ENCODE assay signal across 1 cellular context in genomic region chr12:49188205-49188915, GRCh38.
A peak's percentile ranks its signal among the peaks of the same experiment; 100 is the strongest.
TF ChIP-seq lines count a peak whose summit lies in the region.

No MANE protein-coding gene starts in this region.

TF ChIP-seq in H1, 55 proteins besides CTCF, POLR2A, EP300 and RAD21 (continued from another document):
- no peak for TF ChIP-seq JUND (IDR thresholded peaks at IDR 0.05; ENCODE audit: low read length)
- no peak for TF ChIP-seq BCL11A (IDR thresholded peaks at IDR 0.05; ENCODE audit: low read depth in 2 of 2, low read length in 2 of 2)
- TF ChIP-seq SIRT6 (IDR thresholded peaks at IDR 0.05; ENCODE audit: low read length), result no peak
- no peak for TF ChIP-seq GABPA (IDR thresholded peaks at IDR 0.05; ENCODE audit: borderline replicate concordance, insufficient read depth, low read length)
- no peak for TF ChIP-seq FOSL1 (IDR thresholded peaks at IDR 0.05; ENCODE audit: insufficient read depth, low read depth, low read length)
- peak; percentile 43; the same call in 1 of the 2 replicates for TF ChIP-seq CHD2 (IDR thresholded peaks at IDR 0.05; ENCODE audit: low read length)
- peak; percentile 60 for TF ChIP-seq KDM4A (IDR thresholded peaks at IDR 0.05; ENCODE audit: low read depth, low read length, severe bottlenecking)
- TF ChIP-seq, protein P1, sequence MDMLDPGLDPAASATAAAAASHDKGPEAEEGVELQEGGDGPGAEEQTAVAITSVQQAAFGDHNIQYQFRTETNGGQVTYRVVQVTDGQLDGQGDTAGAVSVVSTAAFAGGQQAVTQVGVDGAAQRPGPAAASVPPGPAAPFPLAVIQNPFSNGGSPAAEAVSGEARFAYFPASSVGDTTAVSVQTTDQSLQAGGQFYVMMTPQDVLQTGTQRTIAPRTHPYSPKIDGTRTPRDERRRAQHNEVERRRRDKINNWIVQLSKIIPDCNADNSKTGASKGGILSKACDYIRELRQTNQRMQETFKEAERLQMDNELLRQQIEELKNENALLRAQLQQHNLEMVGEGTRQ (IDR thresholded peaks at IDR 0.05; ENCODE audit: low read length), result no peak
- TF ChIP-seq EGR1 (IDR thresholded peaks at IDR 0.05; ENCODE audit: borderline replicate concordance, low read depth, low read length), result peak; percentile 81; the same call in 1 of the 2 replicates
- no peak for TF ChIP-seq SP1 (IDR thresholded peaks at IDR 0.05; ENCODE audit: low read depth, low read length)
- no peak for TF ChIP-seq SP2 (IDR thresholded peaks at IDR 0.05; ENCODE audit: low read length)
- TF ChIP-seq POLR2AphosphoS5 (IDR thresholded peaks at IDR 0.05; ENCODE audit: low read depth, low read length), result peak; percentile 44; the same call in 1 of the 2 replicates
- TF ChIP-seq POU5F1 (IDR thresholded peaks at IDR 0.05; ENCODE audit: low read depth, low read length), result no peak
- no peak for TF ChIP-seq ASH2L (IDR thresholded peaks at IDR 0.05; ENCODE audit: low read length)
- TF ChIP-seq YY1 (IDR thresholded peaks at IDR 0.05; ENCODE audit: low read depth, low read length), result 0 out of 2 replicates have a peak, but pooled peaks have one; percentile 49
- no peak for TF ChIP-seq RNF2 (IDR thresholded peaks at IDR 0.05; ENCODE audit: borderline replicate concordance, low read depth, low read length, missing control alignments, poor library complexity, severe bottlenecking)
- peak in 1 of 2 experiments; percentile 58; a peak in 1 of 4 replicates for TF ChIP-seq SIN3A (conservative IDR thresholded peaks at IDR 0.05 in 1 of 2, IDR thresholded peaks at IDR 0.05 in 1 of 2; ENCODE audit: low read depth in 1 of 2, low read length in 2 of 2)
- TF ChIP-seq ATF3 (IDR thresholded peaks at IDR 0.05; ENCODE audit: insufficient read depth, low read depth, low read length), result no peak
- TF ChIP-seq, protein P2, sequence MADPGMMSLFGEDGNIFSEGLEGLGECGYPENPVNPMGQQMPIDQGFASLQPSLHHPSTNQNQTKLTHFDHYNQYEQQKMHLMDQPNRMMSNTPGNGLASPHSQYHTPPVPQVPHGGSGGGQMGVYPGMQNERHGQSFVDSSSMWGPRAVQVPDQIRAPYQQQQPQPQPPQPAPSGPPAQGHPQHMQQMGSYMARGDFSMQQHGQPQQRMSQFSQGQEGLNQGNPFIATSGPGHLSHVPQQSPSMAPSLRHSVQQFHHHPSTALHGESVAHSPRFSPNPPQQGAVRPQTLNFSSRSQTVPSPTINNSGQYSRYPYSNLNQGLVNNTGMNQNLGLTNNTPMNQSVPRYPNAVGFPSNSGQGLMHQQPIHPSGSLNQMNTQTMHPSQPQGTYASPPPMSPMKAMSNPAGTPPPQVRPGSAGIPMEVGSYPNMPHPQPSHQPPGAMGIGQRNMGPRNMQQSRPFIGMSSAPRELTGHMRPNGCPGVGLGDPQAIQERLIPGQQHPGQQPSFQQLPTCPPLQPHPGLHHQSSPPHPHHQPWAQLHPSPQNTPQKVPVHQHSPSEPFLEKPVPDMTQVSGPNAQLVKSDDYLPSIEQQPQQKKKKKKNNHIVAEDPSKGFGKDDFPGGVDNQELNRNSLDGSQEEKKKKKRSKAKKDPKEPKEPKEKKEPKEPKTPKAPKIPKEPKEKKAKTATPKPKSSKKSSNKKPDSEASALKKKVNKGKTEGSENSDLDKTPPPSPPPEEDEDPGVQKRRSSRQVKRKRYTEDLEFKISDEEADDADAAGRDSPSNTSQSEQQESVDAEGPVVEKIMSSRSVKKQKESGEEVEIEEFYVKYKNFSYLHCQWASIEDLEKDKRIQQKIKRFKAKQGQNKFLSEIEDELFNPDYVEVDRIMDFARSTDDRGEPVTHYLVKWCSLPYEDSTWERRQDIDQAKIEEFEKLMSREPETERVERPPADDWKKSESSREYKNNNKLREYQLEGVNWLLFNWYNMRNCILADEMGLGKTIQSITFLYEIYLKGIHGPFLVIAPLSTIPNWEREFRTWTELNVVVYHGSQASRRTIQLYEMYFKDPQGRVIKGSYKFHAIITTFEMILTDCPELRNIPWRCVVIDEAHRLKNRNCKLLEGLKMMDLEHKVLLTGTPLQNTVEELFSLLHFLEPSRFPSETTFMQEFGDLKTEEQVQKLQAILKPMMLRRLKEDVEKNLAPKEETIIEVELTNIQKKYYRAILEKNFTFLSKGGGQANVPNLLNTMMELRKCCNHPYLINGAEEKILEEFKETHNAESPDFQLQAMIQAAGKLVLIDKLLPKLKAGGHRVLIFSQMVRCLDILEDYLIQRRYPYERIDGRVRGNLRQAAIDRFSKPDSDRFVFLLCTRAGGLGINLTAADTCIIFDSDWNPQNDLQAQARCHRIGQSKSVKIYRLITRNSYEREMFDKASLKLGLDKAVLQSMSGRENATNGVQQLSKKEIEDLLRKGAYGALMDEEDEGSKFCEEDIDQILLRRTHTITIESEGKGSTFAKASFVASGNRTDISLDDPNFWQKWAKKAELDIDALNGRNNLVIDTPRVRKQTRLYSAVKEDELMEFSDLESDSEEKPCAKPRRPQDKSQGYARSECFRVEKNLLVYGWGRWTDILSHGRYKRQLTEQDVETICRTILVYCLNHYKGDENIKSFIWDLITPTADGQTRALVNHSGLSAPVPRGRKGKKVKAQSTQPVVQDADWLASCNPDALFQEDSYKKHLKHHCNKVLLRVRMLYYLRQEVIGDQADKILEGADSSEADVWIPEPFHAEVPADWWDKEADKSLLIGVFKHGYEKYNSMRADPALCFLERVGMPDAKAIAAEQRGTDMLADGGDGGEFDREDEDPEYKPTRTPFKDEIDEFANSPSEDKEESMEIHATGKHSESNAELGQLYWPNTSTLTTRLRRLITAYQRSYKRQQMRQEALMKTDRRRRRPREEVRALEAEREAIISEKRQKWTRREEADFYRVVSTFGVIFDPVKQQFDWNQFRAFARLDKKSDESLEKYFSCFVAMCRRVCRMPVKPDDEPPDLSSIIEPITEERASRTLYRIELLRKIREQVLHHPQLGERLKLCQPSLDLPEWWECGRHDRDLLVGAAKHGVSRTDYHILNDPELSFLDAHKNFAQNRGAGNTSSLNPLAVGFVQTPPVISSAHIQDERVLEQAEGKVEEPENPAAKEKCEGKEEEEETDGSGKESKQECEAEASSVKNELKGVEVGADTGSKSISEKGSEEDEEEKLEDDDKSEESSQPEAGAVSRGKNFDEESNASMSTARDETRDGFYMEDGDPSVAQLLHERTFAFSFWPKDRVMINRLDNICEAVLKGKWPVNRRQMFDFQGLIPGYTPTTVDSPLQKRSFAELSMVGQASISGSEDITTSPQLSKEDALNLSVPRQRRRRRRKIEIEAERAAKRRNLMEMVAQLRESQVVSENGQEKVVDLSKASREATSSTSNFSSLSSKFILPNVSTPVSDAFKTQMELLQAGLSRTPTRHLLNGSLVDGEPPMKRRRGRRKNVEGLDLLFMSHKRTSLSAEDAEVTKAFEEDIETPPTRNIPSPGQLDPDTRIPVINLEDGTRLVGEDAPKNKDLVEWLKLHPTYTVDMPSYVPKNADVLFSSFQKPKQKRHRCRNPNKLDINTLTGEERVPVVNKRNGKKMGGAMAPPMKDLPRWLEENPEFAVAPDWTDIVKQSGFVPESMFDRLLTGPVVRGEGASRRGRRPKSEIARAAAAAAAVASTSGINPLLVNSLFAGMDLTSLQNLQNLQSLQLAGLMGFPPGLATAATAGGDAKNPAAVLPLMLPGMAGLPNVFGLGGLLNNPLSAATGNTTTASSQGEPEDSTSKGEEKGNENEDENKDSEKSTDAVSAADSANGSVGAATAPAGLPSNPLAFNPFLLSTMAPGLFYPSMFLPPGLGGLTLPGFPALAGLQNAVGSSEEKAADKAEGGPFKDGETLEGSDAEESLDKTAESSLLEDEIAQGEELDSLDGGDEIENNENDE (IDR thresholded peaks at IDR 0.05; ENCODE audit: insufficient replicate concordance, low read length), result no peak
- TF ChIP-seq HDAC2 (IDR thresholded peaks at IDR 0.05; ENCODE audit: borderline replicate concordance in 1 of 2, low read depth in 2 of 2, low read length in 2 of 2), result peak in 1 of 2 experiments; percentile 67; a peak in 1 of 4 replicates
- TF ChIP-seq CHD1 (IDR thresholded peaks at IDR 0.05; ENCODE audit: low read depth, low read length), result no peak; the same call in 1 of the 2 replicates
- no peak for TF ChIP-seq E2F6 (IDR thresholded peaks at IDR 0.05)
- TF ChIP-seq ATF2 (IDR thresholded peaks at IDR 0.05; ENCODE audit: low read length), result no peak
